9 cellular contexts compared by ENCODE assay signal in the genomic region with DNA sequence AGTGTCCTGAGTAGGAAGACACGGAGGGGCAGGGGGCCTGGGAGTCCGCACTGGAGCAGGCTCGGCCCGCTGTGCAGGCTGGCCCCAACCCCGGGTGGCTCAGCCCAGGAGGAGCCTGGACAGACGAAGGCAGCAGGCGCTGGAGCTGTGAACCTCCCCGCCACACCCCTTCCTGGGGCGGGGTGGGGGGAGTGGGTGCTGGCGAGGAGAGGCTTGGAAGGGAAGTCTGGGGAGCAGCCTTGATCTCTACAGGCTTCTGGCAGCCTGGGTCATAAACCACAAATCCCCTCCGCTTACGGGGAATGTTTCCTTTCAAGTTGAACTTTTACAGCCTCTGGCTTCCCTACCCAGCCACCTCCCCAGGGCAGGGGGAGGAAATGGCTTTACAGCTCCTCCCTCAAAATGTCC. TPM values are rescaled to one million over a fixed set of nuclear protein-coding genes. Genes with fewer than 3 reads are reported as not detected.
DNase-seq lines count a peak whose midpoint lies in the region; ATAC-seq and TF ChIP-seq lines count a peak whose summit lies in the region.
"Had no signal": no experiment of that assay in that cellular context is flagged by ENCODE, and none has a peak within 500 bp of the region (broad histone marks: within the 10 kb centered on the region; RNA-seq: fewer than 3 reads in every experiment).

No MANE protein-coding gene starts in this region.

- no peak overlapping the region for H3K4me3 ChIP-seq in H7 (ENCODE audit: insufficient read depth, low read depth, low read length)
- H3K4me3 ChIP-seq in heart right ventricle, result no peak overlapping the region
- peak overlapping the region in 1 of 4 donors; percentile 5 for H3K4me3 ChIP-seq in sigmoid colon

- no peaks in the 10 kb centered on the region for H3K9me3 Mint-ChIP-seq in activated T-helper 2 cell treated with anti-CD3 and anti-CD28 coated beads, Interferon-gamma antibody, Interleukin-2, Interleukin-4, amounts not matched to agents 10 μg/mL and 5 μg/mL and 100 μg/mL, durations not matched to agents 14 hours and 24 hours and 36 hours

- no peaks in the 10 kb centered on the region for H3K9me3 ChIP-seq in heart right ventricle
- no peaks in the 10 kb centered on the region for H3K9me3 ChIP-seq in sigmoid colon

- H3K36me3 ChIP-seq in H7 (replicated peaks; ENCODE audit: control insufficient read depth, insufficient read depth, low read length) (no peaks in the 10 kb centered on the region), heart right ventricle (peaks cover 0 to 8% (median 0%) of the 10 kb centered on the region in 9 donors), sigmoid colon (no peaks in the 10 kb centered on the region)

- POLR2A ChIA-PET in RWPE1 (lab: Yijun Ruan, JAX; ENCODE audit: low non-redundant PET), result no interaction called here

- TF ChIP-seq EP300 in sigmoid colon (IDR thresholded peaks at IDR 0.05), result no peak

- DNase-seq in H7 (peak; percentile 79), RWPE1 (ENCODE audit: low spot score) (peak; percentile 36), heart right ventricle (no peak), sigmoid colon (peak; percentile 84)
- DNase-seq in activated T-helper 2 cell treated with anti-CD3 and anti-CD28 coated beads, Interferon-gamma antibody, Interleukin-2, Interleukin-4, amounts not matched to agents 10 μg/mL and 5 μg/mL and 100 μg/mL, durations not matched to agents 14 hours and 24 hours and 36 hours (ENCODE audit: low spot score), result no peak
- DNase-seq: midbrain had no signal

- H3K27ac Mint-ChIP-seq in activated T-helper 2 cell treated with anti-CD3 and anti-CD28 coated beads, Interferon-gamma antibody, Interleukin-2, Interleukin-4, amounts not matched to agents 10 μg/mL and 5 μg/mL and 100 μg/mL, durations not matched to agents 14 hours and 24 hours and 36 hours, result no peak overlapping the region

- H3K27ac ChIP-seq in RWPE1, result peak overlapping the region; percentile 10; the same call in 1 of the 2 replicates
- H3K27ac ChIP-seq in heart right ventricle, result no peak overlapping the region
- peak overlapping the region in 3 of 4 donors; percentile 20 to 52 (median 52) for H3K27ac ChIP-seq in sigmoid colon
- H3K27ac ChIP-seq: KMS-11 had no signal

- H3K36me3 Mint-ChIP-seq in activated T-helper 2 cell treated with anti-CD3 and anti-CD28 coated beads, Interferon-gamma antibody, Interleukin-2, Interleukin-4, amounts not matched to agents 10 μg/mL and 5 μg/mL and 100 μg/mL, durations not matched to agents 14 hours and 24 hours and 36 hours (ENCODE audit: low read depth), result no peaks in the 10 kb centered on the region

- no peaks in the 10 kb centered on the region for H3K4me1 Mint-ChIP-seq in activated T-helper 2 cell treated with anti-CD3 and anti-CD28 coated beads, Interferon-gamma antibody, Interleukin-2, Interleukin-4, amounts not matched to agents 10 μg/mL and 5 μg/mL and 100 μg/mL, durations not matched to agents 14 hours and 24 hours and 36 hours (ENCODE audit: low read depth)

- H3K27me3 ChIP-seq in H7 (ENCODE audit: control insufficient read depth, insufficient read depth, low read length), result no peaks in the 10 kb centered on the region
- peaks cover 9 to 56% (median 50%) of the 10 kb centered on the region in 7 donors for H3K27me3 ChIP-seq in heart right ventricle
- peaks cover 8 to 33% (median 8%) of the 10 kb centered on the region in 3 donors for H3K27me3 ChIP-seq in sigmoid colon

- H3K4me3 Mint-ChIP-seq in activated T-helper 2 cell treated with anti-CD3 and anti-CD28 coated beads, Interferon-gamma antibody, Interleukin-2, Interleukin-4, amounts not matched to agents 10 μg/mL and 5 μg/mL and 100 μg/mL, durations not matched to agents 14 hours and 24 hours and 36 hours (ENCODE audit: low read depth), result no peak overlapping the region

- H3K4me1 ChIP-seq in heart right ventricle, result peaks cover 0 to 20% (median 9%) of the 10 kb centered on the region in 9 donors
- peaks cover 0 to 36% (median 32%) of the 10 kb centered on the region in 4 donors for H3K4me1 ChIP-seq in sigmoid colon

- intact Hi-C loops in heart right ventricle (cut with DNase I) (loop anchor here in 1 of 10 donors (10.0 kb wide), 1 partner anchor 1551 kb away; no protein-coding TSS in a partner anchor), sigmoid colon (cut with DNase I) (no loop called here)
- intact Hi-C loops in activated T-helper 2 cell treated with anti-CD3 and anti-CD28 coated beads, Interferon-gamma antibody, Interleukin-2, Interleukin-4, amounts not matched to agents 10 μg/mL and 5 μg/mL and 100 μg/mL, durations not matched to agents 14 hours and 24 hours and 36 hours (cut with micrococcal nuclease), result no loop called here

- 24 to 33% methylated on average over 12 of the region's 12 CpGs for WGBS in heart right ventricle, 2 donors
- 2 to 3% methylated on average over 12 of the region's 12 CpGs for WGBS in sigmoid colon, 2 donors

- no peak for TF ChIP-seq CTCF in RWPE1 (conservative IDR thresholded peaks at IDR 0.05; ENCODE audit: low read depth)
- no peak for TF ChIP-seq CTCF in heart right ventricle (IDR thresholded peaks at IDR 0.05)
- no peak for TF ChIP-seq CTCF in sigmoid colon (IDR thresholded peaks at IDR 0.05)

- H3K27me3 Mint-ChIP-seq in activated T-helper 2 cell treated with anti-CD3 and anti-CD28 coated beads, Interferon-gamma antibody, Interleukin-2, Interleukin-4, amounts not matched to agents 10 μg/mL and 5 μg/mL and 100 μg/mL, durations not matched to agents 14 hours and 24 hours and 36 hours (ENCODE audit: low read depth), result peaks cover 29% of the 10 kb centered on the region

- CTCF ChIA-PET in RWPE1 (lab: Yijun Ruan, JAX), result interaction anchor here (0.7 kb wide), 1 partner anchor 26 kb away, joined by 3 read pairs; no protein-coding TSS in a partner anchor

- ATAC-seq in heart right ventricle, result peak in 6 of 8 donors; percentile 8 to 41 (median 34)
- no peak for ATAC-seq in HG02981 (IDR thresholded peaks at IDR 0.05; ENCODE audit: unreplicated experiment)
- ATAC-seq in HG02884 (IDR thresholded peaks at IDR 0.05; ENCODE audit: unreplicated experiment), result no peak

- no peak for TF ChIP-seq POLR2A in sigmoid colon (IDR thresholded peaks at IDR 0.05)

RNA-seq across cellular contexts. Expression of gene CRB2, which starts 19.7 kb away (rescaled TPM):
- 1.6 and 1.7 TPM in 2 replicates for total RNA-seq in H7 (2014; rRNA removed; shearing (Covaris generic))
- total RNA-seq in heart right ventricle (under 1 TPM in 2 of 10 donors, not detected in 8; 0.09 to 0.24 TPM), sigmoid colon (under 1 TPM in 2 of 4 donors, not detected in 2; 0.14 to 0.33 TPM)
- polyA plus RNA-seq in heart right ventricle (under 1 TPM in 1 of 2 donors, not detected in 1; 0.01 TPM), sigmoid colon (under 1 TPM in 2 of 3 donors, not detected in 1; 0.46 to 0.79 TPM)
- not detected in 2 replicates for total RNA-seq in activated T-helper 2 cell treated with anti-CD3 and anti-CD28 coated beads, Interferon-gamma antibody, Interleukin-2, Interleukin-4, amounts not matched to agents 10 μg/mL and 5 μg/mL and 100 μg/mL, durations not matched to agents 14 hours and 24 hours and 36 hours

Comparison
In these comparisons a context has a peak if more than half of its experiments do, and no peak if none do; other contexts are left out.
1. DNase-seq: peak in H7 (single experiment), RWPE1 (single experiment) and sigmoid colon (single experiment); none in heart right ventricle (0 of 2) and activated T-helper 2 cell treated with anti-CD3 and anti-CD28 coated beads, Interferon-gamma antibody, Interleukin-2, Interleukin-4, amounts not matched to agents 10 μg/mL and 5 μg/mL and 100 μg/mL, durations not matched to agents 14 hours and 24 hours and 36 hours (single experiment).
2. H3K27ac ChIP-seq: peak in RWPE1 (single experiment) and sigmoid colon (3 of 4); none in heart right ventricle (0 of 10).
3. ATAC-seq: peak in heart right ventricle (6 of 8); none in HG02981 (single experiment) and HG02884 (single experiment).